Comparison of ENCODE assay signal across 1 cellular context in the genomic region with DNA sequence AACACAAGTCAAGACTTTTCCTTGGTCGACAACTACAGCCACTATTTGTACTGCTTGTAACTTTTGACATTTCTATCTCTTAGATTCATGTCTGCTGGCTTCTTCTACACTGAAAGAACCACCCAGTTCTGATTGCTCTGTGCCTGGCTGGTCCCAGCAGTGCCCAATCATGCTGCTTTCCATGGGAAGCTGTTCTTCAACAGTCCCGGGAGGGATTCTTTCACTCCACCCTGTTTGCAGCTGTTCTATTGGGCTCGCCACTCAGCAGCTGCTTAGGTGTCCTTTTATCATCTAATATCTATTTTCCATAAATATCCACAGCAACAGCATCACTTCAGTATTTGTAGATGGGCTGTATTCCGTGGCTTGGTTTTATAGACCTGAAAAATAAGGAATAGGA.
TF ChIP-seq lines count a peak whose summit lies in the region.

No MANE protein-coding gene starts in this region.

TF ChIP-seq in GM23338, 12 proteins besides CTCF, POLR2A, EP300 and RAD21:
- TF ChIP-seq, protein P1, sequence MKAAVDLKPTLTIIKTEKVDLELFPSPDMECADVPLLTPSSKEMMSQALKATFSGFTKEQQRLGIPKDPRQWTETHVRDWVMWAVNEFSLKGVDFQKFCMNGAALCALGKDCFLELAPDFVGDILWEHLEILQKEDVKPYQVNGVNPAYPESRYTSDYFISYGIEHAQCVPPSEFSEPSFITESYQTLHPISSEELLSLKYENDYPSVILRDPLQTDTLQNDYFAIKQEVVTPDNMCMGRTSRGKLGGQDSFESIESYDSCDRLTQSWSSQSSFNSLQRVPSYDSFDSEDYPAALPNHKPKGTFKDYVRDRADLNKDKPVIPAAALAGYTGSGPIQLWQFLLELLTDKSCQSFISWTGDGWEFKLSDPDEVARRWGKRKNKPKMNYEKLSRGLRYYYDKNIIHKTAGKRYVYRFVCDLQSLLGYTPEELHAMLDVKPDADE (IDR thresholded peaks at IDR 0.05) = no peak
- TF ChIP-seq NANOG (IDR thresholded peaks at IDR 0.05; ENCODE audit: borderline replicate concordance) (no peak), ZNF331 (CRISPR knock-in tag; IDR thresholded peaks at IDR 0.05; ENCODE audit: low read depth) (no peak), CREB1 (CRISPR knock-in tag; IDR thresholded peaks at IDR 0.05; ENCODE audit: low read depth) (no peak), ZNF114 (CRISPR knock-in tag; IDR thresholded peaks at IDR 0.05) (no peak), STAT1 (IDR thresholded peaks at IDR 0.05; ENCODE audit: unreplicated experiment) (no peak), JUNB (IDR thresholded peaks at IDR 0.05; ENCODE audit: unreplicated experiment) (no peak), POLR2AphosphoS5 (IDR thresholded peaks at IDR 0.05; ENCODE audit: low read depth) (no peak), EZH2 (IDR thresholded peaks at IDR 0.05; ENCODE audit: low read depth, unreplicated experiment) (no peak), EZH2phosphoT487 (IDR thresholded peaks at IDR 0.05; ENCODE audit: unreplicated experiment) (no peak)
- TF ChIP-seq, protein P2, sequence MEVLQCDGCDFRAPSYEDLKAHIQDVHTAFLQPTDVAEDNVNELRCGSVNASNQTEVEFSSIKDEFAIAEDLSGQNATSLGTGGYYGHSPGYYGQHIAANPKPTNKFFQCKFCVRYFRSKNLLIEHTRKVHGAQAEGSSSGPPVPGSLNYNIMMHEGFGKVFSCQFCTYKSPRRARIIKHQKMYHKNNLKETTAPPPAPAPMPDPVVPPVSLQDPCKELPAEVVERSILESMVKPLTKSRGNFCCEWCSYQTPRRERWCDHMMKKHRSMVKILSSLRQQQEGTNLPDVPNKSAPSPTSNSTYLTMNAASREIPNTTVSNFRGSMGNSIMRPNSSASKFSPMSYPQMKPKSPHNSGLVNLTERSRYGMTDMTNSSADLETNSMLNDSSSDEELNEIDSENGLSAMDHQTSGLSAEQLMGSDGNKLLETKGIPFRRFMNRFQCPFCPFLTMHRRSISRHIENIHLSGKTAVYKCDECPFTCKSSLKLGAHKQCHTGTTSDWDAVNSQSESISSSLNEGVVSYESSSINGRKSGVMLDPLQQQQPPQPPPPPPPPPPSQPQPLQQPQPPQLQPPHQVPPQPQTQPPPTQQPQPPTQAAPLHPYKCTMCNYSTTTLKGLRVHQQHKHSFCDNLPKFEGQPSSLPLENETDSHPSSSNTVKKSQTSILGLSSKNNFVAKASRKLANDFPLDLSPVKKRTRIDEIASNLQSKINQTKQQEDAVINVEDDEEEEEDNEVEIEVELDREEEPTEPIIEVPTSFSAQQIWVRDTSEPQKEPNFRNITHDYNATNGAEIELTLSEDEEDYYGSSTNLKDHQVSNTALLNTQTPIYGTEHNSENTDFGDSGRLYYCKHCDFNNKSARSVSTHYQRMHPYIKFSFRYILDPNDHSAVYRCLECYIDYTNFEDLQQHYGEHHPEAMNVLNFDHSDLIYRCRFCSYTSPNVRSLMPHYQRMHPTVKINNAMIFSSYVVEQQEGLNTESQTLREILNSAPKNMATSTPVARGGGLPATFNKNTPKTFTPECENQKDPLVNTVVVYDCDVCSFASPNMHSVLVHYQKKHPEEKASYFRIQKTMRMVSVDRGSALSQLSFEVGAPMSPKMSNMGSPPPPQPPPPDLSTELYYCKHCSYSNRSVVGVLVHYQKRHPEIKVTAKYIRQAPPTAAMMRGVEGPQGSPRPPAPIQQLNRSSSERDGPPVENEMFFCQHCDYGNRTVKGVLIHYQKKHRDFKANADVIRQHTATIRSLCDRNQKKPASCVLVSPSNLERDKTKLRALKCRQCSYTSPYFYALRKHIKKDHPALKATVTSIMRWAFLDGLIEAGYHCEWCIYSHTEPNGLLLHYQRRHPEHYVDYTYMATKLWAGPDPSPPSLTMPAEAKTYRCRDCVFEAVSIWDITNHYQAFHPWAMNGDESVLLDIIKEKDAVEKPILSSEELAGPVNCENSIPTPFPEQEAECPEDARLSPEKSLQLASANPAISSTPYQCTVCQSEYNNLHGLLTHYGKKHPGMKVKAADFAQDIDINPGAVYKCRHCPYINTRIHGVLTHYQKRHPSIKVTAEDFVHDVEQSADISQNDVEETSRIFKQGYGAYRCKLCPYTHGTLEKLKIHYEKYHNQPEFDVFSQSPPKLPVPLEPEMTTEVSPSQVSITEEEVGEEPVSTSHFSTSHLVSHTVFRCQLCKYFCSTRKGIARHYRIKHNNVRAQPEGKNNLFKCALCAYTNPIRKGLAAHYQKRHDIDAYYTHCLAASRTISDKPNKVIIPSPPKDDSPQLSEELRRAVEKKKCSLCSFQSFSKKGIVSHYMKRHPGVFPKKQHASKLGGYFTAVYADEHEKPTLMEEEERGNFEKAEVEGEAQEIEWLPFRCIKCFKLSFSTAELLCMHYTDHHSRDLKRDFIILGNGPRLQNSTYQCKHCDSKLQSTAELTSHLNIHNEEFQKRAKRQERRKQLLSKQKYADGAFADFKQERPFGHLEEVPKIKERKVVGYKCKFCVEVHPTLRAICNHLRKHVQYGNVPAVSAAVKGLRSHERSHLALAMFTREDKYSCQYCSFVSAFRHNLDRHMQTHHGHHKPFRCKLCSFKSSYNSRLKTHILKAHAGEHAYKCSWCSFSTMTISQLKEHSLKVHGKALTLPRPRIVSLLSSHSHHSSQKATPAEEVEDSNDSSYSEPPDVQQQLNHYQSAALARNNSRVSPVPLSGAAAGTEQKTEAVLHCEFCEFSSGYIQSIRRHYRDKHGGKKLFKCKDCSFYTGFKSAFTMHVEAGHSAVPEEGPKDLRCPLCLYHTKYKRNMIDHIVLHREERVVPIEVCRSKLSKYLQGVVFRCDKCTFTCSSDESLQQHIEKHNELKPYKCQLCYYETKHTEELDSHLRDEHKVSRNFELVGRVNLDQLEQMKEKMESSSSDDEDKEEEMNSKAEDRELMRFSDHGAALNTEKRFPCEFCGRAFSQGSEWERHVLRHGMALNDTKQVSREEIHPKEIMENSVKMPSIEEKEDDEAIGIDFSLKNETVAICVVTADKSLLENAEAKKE (CRISPR knock-in tag; IDR thresholded peaks at IDR 0.05) = no peak
- TF ChIP-seq, protein P3, sequence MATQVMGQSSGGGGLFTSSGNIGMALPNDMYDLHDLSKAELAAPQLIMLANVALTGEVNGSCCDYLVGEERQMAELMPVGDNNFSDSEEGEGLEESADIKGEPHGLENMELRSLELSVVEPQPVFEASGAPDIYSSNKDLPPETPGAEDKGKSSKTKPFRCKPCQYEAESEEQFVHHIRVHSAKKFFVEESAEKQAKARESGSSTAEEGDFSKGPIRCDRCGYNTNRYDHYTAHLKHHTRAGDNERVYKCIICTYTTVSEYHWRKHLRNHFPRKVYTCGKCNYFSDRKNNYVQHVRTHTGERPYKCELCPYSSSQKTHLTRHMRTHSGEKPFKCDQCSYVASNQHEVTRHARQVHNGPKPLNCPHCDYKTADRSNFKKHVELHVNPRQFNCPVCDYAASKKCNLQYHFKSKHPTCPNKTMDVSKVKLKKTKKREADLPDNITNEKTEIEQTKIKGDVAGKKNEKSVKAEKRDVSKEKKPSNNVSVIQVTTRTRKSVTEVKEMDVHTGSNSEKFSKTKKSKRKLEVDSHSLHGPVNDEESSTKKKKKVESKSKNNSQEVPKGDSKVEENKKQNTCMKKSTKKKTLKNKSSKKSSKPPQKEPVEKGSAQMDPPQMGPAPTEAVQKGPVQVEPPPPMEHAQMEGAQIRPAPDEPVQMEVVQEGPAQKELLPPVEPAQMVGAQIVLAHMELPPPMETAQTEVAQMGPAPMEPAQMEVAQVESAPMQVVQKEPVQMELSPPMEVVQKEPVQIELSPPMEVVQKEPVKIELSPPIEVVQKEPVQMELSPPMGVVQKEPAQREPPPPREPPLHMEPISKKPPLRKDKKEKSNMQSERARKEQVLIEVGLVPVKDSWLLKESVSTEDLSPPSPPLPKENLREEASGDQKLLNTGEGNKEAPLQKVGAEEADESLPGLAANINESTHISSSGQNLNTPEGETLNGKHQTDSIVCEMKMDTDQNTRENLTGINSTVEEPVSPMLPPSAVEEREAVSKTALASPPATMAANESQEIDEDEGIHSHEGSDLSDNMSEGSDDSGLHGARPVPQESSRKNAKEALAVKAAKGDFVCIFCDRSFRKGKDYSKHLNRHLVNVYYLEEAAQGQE (IDR thresholded peaks at IDR 0.05; ENCODE audit: unreplicated experiment) = no peak
TF ChIP-seq in GM23338: peak in this region for 0.
